8 cellular contexts compared by ENCODE assay signal in genomic region chr16:21520134-21521047, GRCh38.
DNase-seq lines count a peak whose midpoint lies in the region; ATAC-seq, FAIRE-seq and TF ChIP-seq lines count a peak whose summit lies in the region.
"Not testable (repeated sequence)": the region's sequence is repeated elsewhere in the genome, so short reads cannot be mapped to it uniquely, and the experiment has no call there.

No MANE protein-coding gene starts in this region.

- not testable (repeated sequence) for H3K36me3 Mint-ChIP-seq in type B pancreatic cell

- H3K4me1 ChIP-seq in heart right ventricle = peaks cover 7 to 54% (median 37%) of the 10 kb centered on the region in 9 donors

- H3K36me3 ChIP-seq in heart right ventricle = not testable (repeated sequence)

- peak overlapping the region; percentile 99 for H3K27ac Mint-ChIP-seq in type B pancreatic cell

- intact Hi-C loops in heart right ventricle (cut with DNase I) = not testable (repeated sequence)
- intact Hi-C loops in posterior cingulate gyrus (cut with DNase I) = loop anchor here (10.0 kb wide), 1 partner anchor 216 kb away; no protein-coding TSS in a partner anchor

- FAIRE-seq in GM12892 (lab: Jason Lieb, UNC) = peak; percentile 87

- 4% methylated on average over 93 to 98 of the region's 101 CpGs for WGBS in adipose tissue, 3 donors
- 2 to 4% methylated on average over 96 to 97 of the region's 101 CpGs for WGBS in heart right ventricle, 2 donors

- TF ChIP-seq CTCF in heart right ventricle (IDR thresholded peaks at IDR 0.05); type B pancreatic cell (conservative IDR thresholded peaks at IDR 0.05): not testable (repeated sequence)

- not testable (repeated sequence) for H3K9me3 Mint-ChIP-seq in type B pancreatic cell

- peaks cover 29% of the 10 kb centered on the region for H3K4me1 Mint-ChIP-seq in type B pancreatic cell (ENCODE audit: unreplicated experiment)

- H3K4me3 Mint-ChIP-seq in type B pancreatic cell = peak overlapping the region; percentile 96

- ATAC-seq in HG02798 (IDR thresholded peaks at IDR 0.05; ENCODE audit: poor library complexity, unreplicated experiment) (peak; percentile 69), heart right ventricle (peak; percentile 76 to 95 (median 91))

- H3K27ac ChIP-seq in adipose tissue (ENCODE audit: low read depth, low read length) (peak overlapping the region; percentile 83), heart right ventricle (peak overlapping the region; percentile 60 to 98 (median 94))

- TF ChIP-seq POLR2A in GM12892 (IDR thresholded peaks at IDR 0.05; ENCODE audit: low read depth, low read length) = peak; percentile 82

- H3K9me3 ChIP-seq in heart right ventricle = not testable (repeated sequence)

- not testable (repeated sequence) for H3K27me3 ChIP-seq in heart right ventricle

- not testable (repeated sequence) for H3K27me3 Mint-ChIP-seq in type B pancreatic cell

- DNase-seq in GM12892 (ENCODE audit: insufficient read length) (peak; percentile 87), NCI-H1417 (lab: John Stamatoyannopoulos, UW) (peak; percentile 69 to 99 (median 99)), SW480 (ENCODE audit: low spot score) (peak; percentile 89), heart right ventricle (peak; percentile 97 to 99), posterior cingulate gyrus (peak; percentile 96 to 100 (median 98)), type B pancreatic cell (ENCODE audit: extremely low spot score, unreplicated experiment) (peak; percentile 100)

- peak overlapping the region; percentile 50 to 91 (median 76) for H3K4me3 ChIP-seq in heart right ventricle

Comparison
In these comparisons a context has a peak if more than half of its experiments do, and no peak if none do; other contexts are left out.
1. Peak in every context shown above with its lines: DNase-seq, ATAC-seq, H3K4me3 ChIP-seq and H3K27ac ChIP-seq.